Comparison of ENCODE assay signal across 8 cellular contexts in the genomic region with DNA sequence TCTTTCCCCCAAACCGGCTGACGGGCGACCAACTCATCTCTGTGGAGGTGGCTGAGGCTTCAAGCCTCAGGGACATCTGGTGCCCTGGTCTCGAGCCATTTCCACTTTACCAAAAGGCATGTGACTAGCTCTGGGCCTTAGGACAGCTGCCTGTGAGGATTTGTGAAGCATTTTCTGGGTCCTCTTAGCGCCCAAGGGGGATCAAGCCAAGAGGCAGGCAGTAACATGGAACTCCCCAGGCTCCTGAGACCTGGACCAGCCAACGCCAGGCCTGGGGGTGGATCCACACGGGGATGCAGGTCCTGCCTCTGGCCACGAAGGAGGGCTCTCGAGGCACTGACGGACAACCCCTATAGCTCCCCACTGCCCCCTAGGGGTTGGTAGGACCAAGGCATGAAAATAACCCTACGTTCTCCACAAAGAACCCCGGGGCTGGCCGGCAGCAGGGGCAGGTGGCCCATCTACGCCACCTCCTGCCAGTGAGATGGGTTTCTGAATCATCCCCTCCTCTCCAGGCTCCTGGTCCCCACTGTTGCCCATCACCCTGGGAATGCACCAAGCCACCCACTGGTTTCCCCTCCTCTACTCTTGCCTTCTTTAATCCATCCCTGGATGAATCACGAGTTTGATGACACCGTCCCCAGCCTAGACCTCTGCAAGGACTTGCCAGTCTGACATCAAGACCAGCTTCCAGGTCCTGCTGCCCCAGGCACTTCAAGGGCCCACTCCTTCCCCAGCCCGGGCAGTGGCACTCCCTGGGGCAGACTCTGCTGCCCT. TPM values are rescaled to one million over a fixed set of nuclear protein-coding genes. Genes with fewer than 3 reads are reported as not detected.
DNase-seq lines count a peak whose midpoint lies in the region; ATAC-seq, FAIRE-seq and TF ChIP-seq lines count a peak whose summit lies in the region.

No MANE protein-coding gene starts in this region.

- DNase-seq in activated CD8-positive, alpha-beta memory T cell treated with anti-CD3 and anti-CD28 coated beads, Interleukin-2, amount 50 U/mL, for 48 hours, result peak; percentile 66
- no peak for DNase-seq in activated CD8-positive, alpha-beta memory T cell treated with anti-CD3 and anti-CD28 coated beads, Interleukin-2, amount 50 U/mL, for 4 hours
- peak; percentile 37 for DNase-seq in NCI-H446 treated with DMSO at 0.1 percent for 48 hours (lab: John Stamatoyannopoulos, UW)
- no peak for DNase-seq in kidney epithelial cell (ENCODE audit: low read depth)
- peak in 1 of 2 donors; percentile 35 for DNase-seq in upper lobe of left lung
- DNase-seq in RCC 7860 (ENCODE audit: low spot score), result no peak

- no peak overlapping the region for H3K4me3 Mint-ChIP-seq in brain

- H3K36me3 Mint-ChIP-seq in brain, result peaks cover 21% of the 10 kb centered on the region

- no peaks in the 10 kb centered on the region for H3K4me1 ChIP-seq in upper lobe of left lung

- no peak for TF ChIP-seq POLR2A in upper lobe of left lung (IDR thresholded peaks at IDR 0.05)

- TF ChIP-seq EP300 in upper lobe of left lung (IDR thresholded peaks at IDR 0.05), result no peak

- H3K27me3 Mint-ChIP-seq in brain, result no peaks in the 10 kb centered on the region

- WGBS in upper lobe of left lung, 2 donors, result 70 to 89% methylated on average over 11 to 16 of the region's 17 CpGs

- H3K27ac Mint-ChIP-seq in brain, result peak overlapping the region in 2 of 5 experiments; percentile 46 to 51

- H3K9me3 ChIP-seq in upper lobe of left lung, result no peaks in the 10 kb centered on the region

- no peaks in the 10 kb centered on the region for H3K4me1 Mint-ChIP-seq in brain

- H3K4me3 ChIP-seq in kidney epithelial cell (ENCODE audit: low read depth, low read length), result no peak overlapping the region
- H3K4me3 ChIP-seq in upper lobe of left lung, result no peak overlapping the region

- ATAC-seq in upper lobe of left lung (ENCODE audit: low FRiP score in 2 of 2) (peak; percentile 19 to 66), HG02588 (IDR thresholded peaks at IDR 0.05; ENCODE audit: unreplicated experiment) (no peak)

- FAIRE-seq in RCC 7860 (lab: Jason Lieb, UNC), result no peak

- H3K9me3 Mint-ChIP-seq in brain, result no peaks in the 10 kb centered on the region

- TF ChIP-seq CTCF in brain (conservative IDR thresholded peaks at IDR 0.05), result peak; percentile 17 to 41
- peak; percentile 60 for TF ChIP-seq CTCF in kidney epithelial cell (IDR thresholded peaks at IDR 0.05; ENCODE audit: insufficient read depth, low read length, poor library complexity, severe bottlenecking)
- TF ChIP-seq CTCF in upper lobe of left lung (IDR thresholded peaks at IDR 0.05), result peak in 5 of 6 experiments; percentile 20 to 53 (median 25)

- H3K27ac ChIP-seq in upper lobe of left lung, result peak overlapping the region in 1 of 4 donors; percentile 10

- no peaks in the 10 kb centered on the region for H3K27me3 ChIP-seq in kidney epithelial cell (ENCODE audit: control insufficient read depth, insufficient read depth, low read length)
- no peaks in the 10 kb centered on the region for H3K27me3 ChIP-seq in upper lobe of left lung

- no peaks in the 10 kb centered on the region for H3K36me3 ChIP-seq in kidney epithelial cell (ENCODE audit: control insufficient read depth, insufficient read depth, low read length)
- peaks cover 15 to 73% (median 58%) of the 10 kb centered on the region in 4 donors for H3K36me3 ChIP-seq in upper lobe of left lung

RNA-seq across cellular contexts. Expression of gene MYDGF, which starts 7.0 kb away (rescaled TPM):
- 87.7 TPM for polyA plus RNA-seq in brain (ENCODE audit: insufficient read depth, low read depth, low replicate concordance)
- total RNA-seq in kidney epithelial cell, result 148 and 173 TPM in 2 replicates
- total RNA-seq in upper lobe of left lung, result 100 to 1,000 TPM in 1 of 6 donors, 10 to 100 TPM in 4, 1 to 10 TPM in 1; 6.3 to 121 (median 67.1) TPM

RNA-seq across cellular contexts. Expression of gene TNFAIP8L1, which starts 37.8 kb away (rescaled TPM):
- polyA plus RNA-seq in brain (ENCODE audit: insufficient read depth, low read depth, low replicate concordance), result 38.6 TPM
- 0.75 and 1.2 TPM in 2 replicates for total RNA-seq in kidney epithelial cell
- total RNA-seq in upper lobe of left lung, result 10 to 100 TPM in 3 of 6 donors, 1 to 10 TPM in 3; 4.4 to 17.5 (median 11.4) TPM

RNA-seq across cellular contexts. Expression of gene DPP9, which starts 46.5 kb away (rescaled TPM):
- polyA plus RNA-seq in brain (ENCODE audit: insufficient read depth, low read depth, low replicate concordance), result 28.8 TPM
- total RNA-seq in kidney epithelial cell, result 67.8 and 128 TPM in 2 replicates
- 100 to 1,000 TPM in 2 of 6 donors, 10 to 100 TPM in 4; 55.1 to 255 (median 89.0) TPM for total RNA-seq in upper lobe of left lung

Comparison
In these comparisons a context has a peak if more than half of its experiments do, and no peak if none do; other contexts are left out.
1. DNase-seq: peak in activated CD8-positive, alpha-beta memory T cell treated with anti-CD3 and anti-CD28 coated beads, Interleukin-2, amount 50 U/mL, for 48 hours (single experiment) and NCI-H446 treated with DMSO at 0.1 percent for 48 hours (single experiment); none in activated CD8-positive, alpha-beta memory T cell treated with anti-CD3 and anti-CD28 coated beads, Interleukin-2, amount 50 U/mL, for 4 hours (single experiment), kidney epithelial cell (single experiment) and RCC 7860 (single experiment).
2. Peak in every context shown above with its lines, with median percentiles within 50 percentile points of each other: CTCF ChIP-seq.